Comparison of ENCODE assay signal across 19 cellular contexts in the genomic region with DNA sequence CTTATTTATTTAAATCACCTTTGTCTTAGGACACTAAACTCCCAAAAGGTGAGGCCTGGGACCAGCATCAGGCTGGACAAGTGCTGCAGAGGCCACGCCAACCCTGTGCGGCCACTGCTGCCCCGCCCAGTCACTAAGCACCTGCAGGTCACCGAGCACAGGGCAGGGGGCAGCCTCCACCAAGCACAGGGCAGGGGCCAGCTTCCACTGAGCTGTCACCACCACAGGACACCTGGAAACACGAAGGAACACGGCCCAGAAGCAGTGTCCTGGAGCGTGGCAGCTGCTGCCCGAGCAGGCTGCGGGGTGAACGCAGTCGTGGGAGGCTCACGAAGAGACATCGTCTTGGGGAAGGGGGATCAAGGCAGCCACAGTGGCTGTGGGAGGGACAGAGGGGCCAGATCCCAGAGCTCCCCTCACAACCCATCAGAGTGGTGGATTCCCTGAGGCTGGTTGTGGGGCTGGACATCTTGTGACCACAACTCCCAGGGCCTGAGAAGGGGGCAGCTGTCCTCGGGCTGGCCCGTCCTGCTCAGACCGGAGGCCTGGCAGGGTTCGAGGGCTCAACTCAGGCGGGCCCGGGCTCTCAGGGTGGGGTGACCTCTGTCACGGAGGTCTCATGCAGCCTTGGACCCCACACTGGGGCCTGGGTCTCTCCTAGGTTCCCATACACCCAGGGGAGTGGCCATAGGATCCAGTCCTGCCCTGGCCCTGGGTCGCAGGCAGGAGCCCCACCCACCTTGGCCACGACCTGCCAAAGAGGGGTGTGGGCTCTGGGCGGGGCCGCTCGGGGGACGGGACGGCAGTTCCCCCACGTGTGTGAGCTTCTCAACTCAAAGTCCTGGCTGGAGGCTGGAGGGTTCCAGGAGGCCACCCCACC. TPM values are rescaled to one million over a fixed set of nuclear protein-coding genes. Genes with fewer than 3 reads are reported as not detected.
A peak's percentile ranks its signal among the peaks of the same experiment; 100 is the strongest.
DNase-seq lines count a peak whose midpoint lies in the region; ATAC-seq and TF ChIP-seq lines count a peak whose summit lies in the region.
"Had no signal": no experiment of that assay in that cellular context is flagged by ENCODE, and none has a peak within 500 bp of the region (broad histone marks: within the 10 kb centered on the region; RNA-seq: fewer than 3 reads in every experiment).

No MANE protein-coding gene starts in this region.

- H3K4me1 Mint-ChIP-seq in H9, result no peaks in the 10 kb centered on the region
- no peaks in the 10 kb centered on the region for H3K4me1 Mint-ChIP-seq in immature natural killer cell
- H3K4me1 Mint-ChIP-seq: central memory CD8-positive, alpha-beta T cell had no signal

- H3K27ac Mint-ChIP-seq in H9 (no peak overlapping the region), immature natural killer cell (no peak overlapping the region)

- H3K36me3 ChIP-seq in osteoblast (ENCODE audit: insufficient read depth, low read length), result no peaks in the 10 kb centered on the region

- no peak overlapping the region; the same call in 1 of the 2 replicates for H3K14ac ChIP-seq in H9 (ENCODE audit: insufficient read depth, low read length)

- TF ChIP-seq CTCF in H9 (conservative IDR thresholded peaks at IDR 0.05) (peak; percentile 55), osteoblast (IDR thresholded peaks at IDR 0.05; ENCODE audit: extremely low read depth, low read depth, low read length) (no peak)

- H3K9me3 ChIP-seq in H9 (ENCODE audit: control insufficient read depth, low read depth, low read length) (no peaks in the 10 kb centered on the region), osteoblast (ENCODE audit: low read depth, low read length) (peaks cover 3% of the 10 kb centered on the region)

- H3K23ac ChIP-seq in H9 (ENCODE audit: insufficient read length, low read depth, low read length), result no peak overlapping the region

- H3K9ac ChIP-seq in H9 (ENCODE audit: extremely low read depth, insufficient read length, low read length), result no peak overlapping the region

- H2BK12ac ChIP-seq in H9 (ENCODE audit: insufficient read length, low read depth, low read length), result no peak overlapping the region

- H2BK20ac ChIP-seq in H9 (ENCODE audit: low read depth, low read length, poor library complexity, severe bottlenecking), result no peak overlapping the region

- H3K79me2 ChIP-seq in H9 (ENCODE audit: insufficient read depth, low read length), result no peaks in the 10 kb centered on the region; the same call in 1 of the 2 replicates
- no peaks in the 10 kb centered on the region for H3K79me2 ChIP-seq in osteoblast (ENCODE audit: insufficient read depth, low read length)

- no peak overlapping the region for H3K18ac ChIP-seq in H9 (ENCODE audit: insufficient read length, low read depth, low read length)

- H3K23me2 ChIP-seq in H9 (ENCODE audit: insufficient read length, low read depth, low read length, poor library complexity, severe bottlenecking), result no peaks in the 10 kb centered on the region

- no peaks in the 10 kb centered on the region for H3K27me3 ChIP-seq in H9 (ENCODE audit: insufficient read depth, low read length)
- no peaks in the 10 kb centered on the region for H3K27me3 ChIP-seq in osteoblast (ENCODE audit: insufficient read depth, low read length)

- no peak overlapping the region for H3K4me3 Mint-ChIP-seq in H9
- no peak overlapping the region for H3K4me3 Mint-ChIP-seq in immature natural killer cell
- H3K4me3 Mint-ChIP-seq: central memory CD8-positive, alpha-beta T cell had no signal

- no peaks in the 10 kb centered on the region for H4K20me1 ChIP-seq in H9 (ENCODE audit: control insufficient read depth, insufficient read depth, insufficient read length)
- H4K20me1 ChIP-seq in osteoblast (ENCODE audit: insufficient read depth, low read length), result peaks cover 4% of the 10 kb centered on the region

- H3K4me2 ChIP-seq in H9 (ENCODE audit: insufficient read depth, insufficient read length, low read length) (no peak overlapping the region), osteoblast (ENCODE audit: insufficient read depth, low read length) (no peak overlapping the region)

- no peak overlapping the region for H4K91ac ChIP-seq in H9 (ENCODE audit: insufficient read length, low read depth, low read length)

- no peak overlapping the region for H2AK5ac ChIP-seq in H9 (ENCODE audit: insufficient read length, low read length)

- no peak overlapping the region for H3T11ph ChIP-seq in H9 (ENCODE audit: low read length)

- no peak overlapping the region for H4K5ac ChIP-seq in H9 (ENCODE audit: insufficient read length, low read depth, low read length)

- no peaks in the 10 kb centered on the region for H3K79me1 ChIP-seq in H9 (ENCODE audit: insufficient read depth, low read depth, low read length, poor library complexity, severe bottlenecking)

- H2BK15ac ChIP-seq in H9 (ENCODE audit: low read depth, low read length), result no peak overlapping the region

- no CpG with 5 or more reads among the region's 28 CpGs for WGBS in H9 (ENCODE audit: extremely low coverage, insufficient read length, low lambda C conversion rate)

- H2AFZ ChIP-seq in H9 (ENCODE audit: low read length) (no peak overlapping the region), osteoblast (ENCODE audit: low read length) (no peak overlapping the region)

- DNase-seq in H9 (peak; percentile 74), left colon (peak; percentile 73 to 77), osteoblast (ENCODE audit: insufficient read length, low spot score, missing footprints) (peak; percentile 30), EL (no peak), immature natural killer cell (no peak)
- no peak for DNase-seq in effector CD4-positive, alpha-beta T cell
- DNase-seq: activated CD4-positive, alpha-beta T cell treated with anti-CD3 and anti-CD28 coated beads for 4 hours; activated naive CD4-positive, alpha-beta T cell; amygdala; NCI-H1417 treated with DMSO at 0.1 percent for 48 hours; NCI-H69; small intestine; stimulated activated CD4-positive, alpha-beta T cell treated with anti-CD3 and anti-CD28 coated beads, Interleukin-4, amount 100 ng/mL, for 1 hour; T-helper 9 cell had no signal

- no peak overlapping the region for H3K56ac ChIP-seq in H9 (ENCODE audit: insufficient read length, low read depth, low read length)

- no peak overlapping the region for H2BK5ac ChIP-seq in H9 (ENCODE audit: insufficient read length, low read length)

- intact Hi-C loops in left colon (cut with DNase I, micrococcal nuclease), result no loop called here

- H3K4me1 ChIP-seq in H9 (ENCODE audit: insufficient read depth, low read length), result no peaks in the 10 kb centered on the region
- H3K4me1 ChIP-seq in osteoblast (ENCODE audit: insufficient read depth, low read length), result no peaks in the 10 kb centered on the region

- no peak overlapping the region for H2BK120ac ChIP-seq in H9 (ENCODE audit: low read depth, low read length, poor library complexity, severe bottlenecking)

- H3K9me3 Mint-ChIP-seq in H9, result peaks cover 10 to 12% of the 10 kb centered on the region in 2 experiments
- H3K9me3 Mint-ChIP-seq in immature natural killer cell, result peaks cover 0 to 9% (median 8%) of the 10 kb centered on the region in 6 donors
- H3K9me3 Mint-ChIP-seq: central memory CD8-positive, alpha-beta T cell had no signal

- H3K4ac ChIP-seq in H9 (ENCODE audit: low read depth, low read length), result no peak overlapping the region

- no peak overlapping the region for H3K4me3 ChIP-seq in osteoblast (ENCODE audit: insufficient read depth, low read length)
- H3K4me3 ChIP-seq: GM12878, SK-N-MC had no signal

- H3K36me3 Mint-ChIP-seq in H9 (ENCODE audit: insufficient read depth in 1 of 3, low read depth in 3 of 3) (peaks cover 0 to 3% (median 0%) of the 10 kb centered on the region in 3 experiments; a peak in 2 of 7 replicates), immature natural killer cell (peaks cover 3 to 10% (median 7%) of the 10 kb centered on the region in 3 donors)

- H3K27me3 Mint-ChIP-seq in H9 (ENCODE audit: low read depth) (no peaks in the 10 kb centered on the region; the same call in none of the 2 replicates), immature natural killer cell (ENCODE audit: low read depth in 3 of 3) (peaks cover 2 to 9% (median 2%) of the 10 kb centered on the region in 3 donors)
- H3K27me3 Mint-ChIP-seq: central memory CD8-positive, alpha-beta T cell had no signal

- no peak overlapping the region for H3K27ac ChIP-seq in H9 (ENCODE audit: insufficient read length, low read depth, low read length)
- peak overlapping the region; percentile 80 for H3K27ac ChIP-seq in angular gyrus (ENCODE audit: low read depth, low read length)
- no peak overlapping the region for H3K27ac ChIP-seq in osteoblast (ENCODE audit: low read depth, low read length)
- H3K27ac ChIP-seq: SK-N-MC had no signal

- H4K8ac ChIP-seq in H9 (replicated peaks; ENCODE audit: insufficient read length, low read depth, low read length), result no peak overlapping the region

- ATAC-seq in left colon, result peak; percentile 59
- no peak for ATAC-seq in HG03108 (IDR thresholded peaks at IDR 0.05; ENCODE audit: unreplicated experiment)
- ATAC-seq: GM12878 had no signal

RNA-seq across cellular contexts. Expression of gene RAB40B, which starts 18.7 kb away (rescaled TPM):
- total RNA-seq in H9 (2021) (3.5 and 5.1 TPM in 2 replicates), left colon (10 to 100 TPM; 29.4 to 29.5 TPM), osteoblast (8.3 and 9.1 TPM in 2 replicates)
- 1 to 10 TPM; 3.1 to 4.4 (median 3.9) TPM for polyA plus RNA-seq in immature natural killer cell

RNA-seq across cellular contexts. Expression of gene WDR45B, which starts 31.6 kb away (rescaled TPM):
- 105 and 110 TPM in 2 replicates for total RNA-seq in H9 (2021)
- total RNA-seq in left colon, result 10 to 100 TPM; 67.1 to 77.9 TPM
- 66.2 and 66.3 TPM in 2 replicates for total RNA-seq in osteoblast
- polyA plus RNA-seq in immature natural killer cell, result 10 to 100 TPM; 34.3 to 65.5 (median 48.9) TPM

RNA-seq across cellular contexts. Expression of gene FN3KRP, which starts 36.7 kb away (rescaled TPM):
- total RNA-seq in H9 (2021), result 31.9 and 32.9 TPM in 2 replicates
- 10 to 100 TPM; 32.0 to 32.4 TPM for total RNA-seq in left colon
- total RNA-seq in osteoblast, result 10.1 and 13.8 TPM in 2 replicates
- polyA plus RNA-seq in immature natural killer cell, result 10 to 100 TPM; 23.7 to 76.6 (median 47.3) TPM

RNA-seq across cellular contexts. Expression of gene FN3K, which starts 55.6 kb away (rescaled TPM):
- 23.6 and 28.3 TPM in 2 replicates for total RNA-seq in H9 (2021)
- 10 to 100 TPM; 48.3 to 63.1 TPM for total RNA-seq in left colon
- 2.9 and 4.4 TPM in 2 replicates for total RNA-seq in osteoblast
- 1 to 10 TPM in 1 of 3 donors, under 1 TPM in 2; 0.18 to 1.1 (median 0.50) TPM for polyA plus RNA-seq in immature natural killer cell

Comparison
In these comparisons a context has a peak if more than half of its experiments do, and no peak if none do; other contexts are left out.
1. DNase-seq: peak in H9 (single experiment), left colon (2 of 2) and osteoblast (single experiment); none in EL (single experiment), effector CD4-positive, alpha-beta T cell (single experiment) and immature natural killer cell (0 of 3).